17 cellular contexts compared by ENCODE assay signal in genomic region chr7:96061844-96062243, GRCh38.
DNase-seq lines count a peak whose midpoint lies in the region; ATAC-seq and TF ChIP-seq lines count a peak whose summit lies in the region.
"Had no signal": no experiment of that assay in that cellular context is flagged by ENCODE, and none has a peak within 500 bp of the region (broad histone marks: within the 10 kb centered on the region; RNA-seq: fewer than 3 reads in every experiment).

No MANE protein-coding gene starts in this region.

- H3K27ac ChIP-seq in ovary = peak overlapping the region in 1 of 2 donors; percentile 58
- H3K27ac ChIP-seq: SK-N-MC had no signal

- WGBS in ovary, 3 donors = 9 to 28% (median 12%) methylated on average over 4 of the region's 4 CpGs

- intact Hi-C loops in ovary (cut with DNase I) = no loop called here

- H3K4me1 ChIP-seq in ovary (ENCODE audit: insufficient read depth) = peaks cover 11% of the 10 kb centered on the region

- H3K36me3 ChIP-seq in ovary = no peaks in the 10 kb centered on the region

- DNase-seq in DMS 273 treated with DMSO at 0.1 percent for 48 hours (lab: John Stamatoyannopoulos, UW) (peak; percentile 61), NCI-H1105 (lab: John Stamatoyannopoulos, UW) (peak; percentile 83), cardiac fibroblast (ENCODE audit: low read depth in 2 of 2) (peak; percentile 22 to 25), ovary (peak; percentile 52 to 75 (median 59)), SW 1271 (lab: John Stamatoyannopoulos, UW) (no peak), AG08396 (ENCODE audit: low spot score) (no peak)
- DNase-seq: activated CD8-positive, alpha-beta memory T cell treated with anti-CD3 and anti-CD28 coated beads for 24 hours; activated naive CD4-positive, alpha-beta T cell treated with anti-CD3 and anti-CD28 coated beads, Interleukin-2, amount 50 U/mL, for 16 hours; activated T-cell treated with anti-CD3 and anti-CD28 coated beads, Interleukin-2, amount 50 U/mL, for 72 hours; cortex of kidney; foreskin melanocyte; NCI-H2171; stimulated activated CD4-positive, alpha-beta T cell treated with anti-CD3 and anti-CD28 coated beads, Interleukin-12 subunit alpha, Interleukin-12 subunit beta, amount 100 ng/mL, for 4 hours; T-helper 9 cell had no signal

- no peak for TF ChIP-seq EP300 in ovary (IDR thresholded peaks at IDR 0.05)

- no peaks in the 10 kb centered on the region for H3K9me3 ChIP-seq in ovary

- TF ChIP-seq POLR2A in ovary (IDR thresholded peaks at IDR 0.05) = no peak

- H3K27me3 ChIP-seq in ovary = no peaks in the 10 kb centered on the region

- ATAC-seq in GM19324 (IDR thresholded peaks at IDR 0.05; ENCODE audit: low FRiP score, unreplicated experiment) (no peak), HG03571 (IDR thresholded peaks at IDR 0.05; ENCODE audit: unreplicated experiment) (no peak)
- ATAC-seq: activated T-cell treated with anti-CD3 and anti-CD28 coated beads, Interleukin-2, amount 50 U/mL, for 72 hours had no signal

- TF ChIP-seq CTCF in cardiac fibroblast (IDR thresholded peaks at IDR 0.05; ENCODE audit: low read depth, low read length) (no peak), ovary (IDR thresholded peaks at IDR 0.05) (no peak)

- H3K4me3 ChIP-seq in cardiac fibroblast (replicated peaks in 1 of 2; ENCODE audit: low read depth in 2 of 2, low read length in 2 of 2) (no peak overlapping the region), ovary (no peak overlapping the region)
- H3K4me3 ChIP-seq: SK-N-MC had no signal

Comparison
In these comparisons a context has a peak if more than half of its experiments do, and no peak if none do; other contexts are left out.
1. DNase-seq: peak in DMS 273 treated with DMSO at 0.1 percent for 48 hours (single experiment), NCI-H1105 (single experiment), cardiac fibroblast (2 of 2) and ovary (5 of 5); none in SW 1271 (0 of 2) and AG08396 (single experiment).